9 cellular contexts compared by ENCODE assay signal in genomic region chr6:108168026-108168463, GRCh38.
DNase-seq lines count a peak whose midpoint lies in the region; ATAC-seq lines count a peak whose summit lies in the region.
"Had no signal": no experiment of that assay in that cellular context is flagged by ENCODE, and none has a peak within 500 bp of the region (broad histone marks: within the 10 kb centered on the region; RNA-seq: fewer than 3 reads in every experiment).

No MANE protein-coding gene starts in this region.

- peak overlapping the region; percentile 78 for H3K27ac Mint-ChIP-seq in activated naive CD4-positive, alpha-beta T cell treated with anti-CD3 and anti-CD28 coated beads, Interleukin-2, amount 10 ng/mL, durations not matched to agents 7 days and 5 days
- H3K27ac Mint-ChIP-seq in activated naive CD8-positive, alpha-beta T cell treated with anti-CD3 and anti-CD28 coated beads, Interleukin-2, amount 50 U/mL, for 24 hours = no peak overlapping the region
- H3K27ac Mint-ChIP-seq in memory B cell = peak overlapping the region; percentile 77

- H3K9me3 ChIP-seq in stomach smooth muscle (ENCODE audit: control insufficient read depth in 2 of 2, low read length in 2 of 2) = no peaks in the 10 kb centered on the region

- peaks cover 44% of the 10 kb centered on the region for H3K4me1 ChIP-seq in stomach smooth muscle (ENCODE audit: control insufficient read depth, insufficient read depth, low read length)

- CTCF ChIA-PET in activated naive CD4-positive, alpha-beta T cell treated with anti-CD3 and anti-CD28 coated beads, Interleukin-2, amount 10 ng/mL, durations not matched to agents 7 days and 5 days (lab: Charles Lee) = no interaction called here

- H3K4me3 Mint-ChIP-seq in activated naive CD4-positive, alpha-beta T cell treated with anti-CD3 and anti-CD28 coated beads, Interleukin-2, amount 10 ng/mL, durations not matched to agents 7 days and 5 days = no peak overlapping the region
- peak overlapping the region; percentile 56 for H3K4me3 Mint-ChIP-seq in activated naive CD8-positive, alpha-beta T cell treated with anti-CD3 and anti-CD28 coated beads, Interleukin-2, amount 50 U/mL, for 24 hours
- H3K4me3 Mint-ChIP-seq in memory B cell = peak overlapping the region; percentile 50

- no peak for ATAC-seq in activated naive CD8-positive, alpha-beta T cell treated with anti-CD3 and anti-CD28 coated beads, Interleukin-2, amount 50 U/mL, for 24 hours
- ATAC-seq in memory B cell (ENCODE audit: low read depth) (peak; percentile 22), GM19452 (IDR thresholded peaks at IDR 0.05; ENCODE audit: unreplicated experiment) (no peak)

- peaks cover 100% of the 10 kb centered on the region for H3K27me3 Mint-ChIP-seq in activated naive CD4-positive, alpha-beta T cell treated with anti-CD3 and anti-CD28 coated beads, Interleukin-2, amount 10 ng/mL, durations not matched to agents 7 days and 5 days
- peaks cover 90% of the 10 kb centered on the region for H3K27me3 Mint-ChIP-seq in activated naive CD8-positive, alpha-beta T cell treated with anti-CD3 and anti-CD28 coated beads, Interleukin-2, amount 50 U/mL, for 24 hours
- H3K27me3 Mint-ChIP-seq in memory B cell = peaks cover 37% of the 10 kb centered on the region

- H3K36me3 ChIP-seq in stomach smooth muscle (ENCODE audit: control insufficient read depth in 2 of 2, insufficient read depth in 2 of 2, low read length in 2 of 2) = no peaks in the 10 kb centered on the region

- H3K9ac ChIP-seq in stomach smooth muscle (ENCODE audit: low read length in 2 of 2) = no peak overlapping the region

- H3K27ac ChIP-seq in stomach smooth muscle (ENCODE audit: low read length) = no peak overlapping the region

- H3K27me3 ChIP-seq in stomach smooth muscle (ENCODE audit: control insufficient read depth in 1 of 2, insufficient read depth in 2 of 2, low read length in 2 of 2) = peaks cover 85 to 99% of the 10 kb centered on the region in 2 donors

- DNase-seq in activated naive CD4-positive, alpha-beta T cell treated with anti-CD3 and anti-CD28 coated beads, Interleukin-2, amount 10 ng/mL, durations not matched to agents 7 days and 5 days = no peak
- no peak for DNase-seq in activated naive CD4-positive, alpha-beta T cell (lab: John Stamatoyannopoulos, UW)
- peak; percentile 8 for DNase-seq in activated naive CD8-positive, alpha-beta T cell treated with anti-CD3 and anti-CD28 coated beads, Interleukin-2, amount 50 U/mL, for 24 hours
- DNase-seq in memory B cell (ENCODE audit: low spot score in 2 of 2) (no peak), EL (no peak)
- DNase-seq in activated effector memory CD4-positive, alpha-beta T cell treated with anti-CD3 and anti-CD28 coated beads, Interleukin-2, amount 50 U/mL, for 16 hours = no peak
- DNase-seq: cortex of kidney had no signal

- H3K9me3 Mint-ChIP-seq in activated naive CD4-positive, alpha-beta T cell treated with anti-CD3 and anti-CD28 coated beads, Interleukin-2, amount 10 ng/mL, durations not matched to agents 7 days and 5 days = no peaks in the 10 kb centered on the region
- no peaks in the 10 kb centered on the region for H3K9me3 Mint-ChIP-seq in activated naive CD8-positive, alpha-beta T cell treated with anti-CD3 and anti-CD28 coated beads, Interleukin-2, amount 50 U/mL, for 24 hours
- H3K9me3 Mint-ChIP-seq in memory B cell = peaks cover 2% of the 10 kb centered on the region

- peak overlapping the region; percentile 19 to 57 for H3K4me3 ChIP-seq in stomach smooth muscle (ENCODE audit: low read length in 2 of 2)

- peaks cover 37% of the 10 kb centered on the region for H3K4me1 Mint-ChIP-seq in activated naive CD4-positive, alpha-beta T cell treated with anti-CD3 and anti-CD28 coated beads, Interleukin-2, amount 10 ng/mL, durations not matched to agents 7 days and 5 days
- peaks cover 41% of the 10 kb centered on the region for H3K4me1 Mint-ChIP-seq in activated naive CD8-positive, alpha-beta T cell treated with anti-CD3 and anti-CD28 coated beads, Interleukin-2, amount 50 U/mL, for 24 hours
- H3K4me1 Mint-ChIP-seq in memory B cell = peaks cover 28% of the 10 kb centered on the region

- peaks cover 12% of the 10 kb centered on the region for H3K36me3 Mint-ChIP-seq in activated naive CD4-positive, alpha-beta T cell treated with anti-CD3 and anti-CD28 coated beads, Interleukin-2, amount 10 ng/mL, durations not matched to agents 7 days and 5 days
- peaks cover 2% of the 10 kb centered on the region for H3K36me3 Mint-ChIP-seq in activated naive CD8-positive, alpha-beta T cell treated with anti-CD3 and anti-CD28 coated beads, Interleukin-2, amount 50 U/mL, for 24 hours (ENCODE audit: low read depth)
- no peaks in the 10 kb centered on the region for H3K36me3 Mint-ChIP-seq in memory B cell
